ENCODE assay signal across 1 cellular context in the genomic region with DNA sequence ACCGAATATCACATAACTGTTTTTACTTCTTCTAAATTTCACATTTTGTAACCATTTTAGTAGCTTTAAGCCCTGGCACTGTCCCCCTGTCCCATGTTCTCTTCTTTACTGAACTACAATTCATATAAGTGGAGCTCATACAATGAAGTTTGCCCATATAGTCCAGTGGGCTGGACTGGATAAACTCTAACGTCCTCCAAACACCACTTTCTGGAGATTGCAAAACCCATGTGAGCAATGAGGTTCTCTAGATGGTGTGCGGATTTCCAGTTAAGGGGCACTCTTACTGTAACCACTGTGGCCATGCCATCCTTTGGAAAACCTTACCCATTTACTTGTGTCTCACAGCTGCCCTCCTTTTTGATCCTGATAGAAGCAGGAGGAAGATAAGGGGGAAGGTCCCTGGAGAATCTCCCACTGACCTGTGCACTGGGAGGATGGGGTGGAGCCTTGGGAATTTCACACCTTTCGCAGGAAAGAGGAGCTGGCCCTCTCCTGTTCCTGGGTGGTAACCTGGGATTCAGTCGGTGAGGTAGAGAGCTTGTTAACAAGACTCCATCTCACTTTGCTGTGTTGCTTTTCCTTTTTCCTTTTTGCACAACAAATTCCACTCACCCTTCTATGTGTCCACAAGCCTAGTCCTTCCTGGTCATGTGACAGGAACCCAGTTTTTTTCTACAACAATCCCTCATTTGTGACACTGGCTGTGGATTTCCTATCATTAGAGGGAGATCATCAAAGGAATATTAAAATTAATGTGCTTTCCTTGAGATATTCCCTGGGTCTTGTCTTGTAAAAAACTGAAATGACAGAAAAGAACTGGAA.
TF ChIP-seq lines count a peak whose summit lies in the region.

No MANE protein-coding gene starts in this region.

TF ChIP-seq in GM23338, 12 proteins besides CTCF, POLR2A, EP300 and RAD21 (continued from another document):
- TF ChIP-seq, protein P1, sequence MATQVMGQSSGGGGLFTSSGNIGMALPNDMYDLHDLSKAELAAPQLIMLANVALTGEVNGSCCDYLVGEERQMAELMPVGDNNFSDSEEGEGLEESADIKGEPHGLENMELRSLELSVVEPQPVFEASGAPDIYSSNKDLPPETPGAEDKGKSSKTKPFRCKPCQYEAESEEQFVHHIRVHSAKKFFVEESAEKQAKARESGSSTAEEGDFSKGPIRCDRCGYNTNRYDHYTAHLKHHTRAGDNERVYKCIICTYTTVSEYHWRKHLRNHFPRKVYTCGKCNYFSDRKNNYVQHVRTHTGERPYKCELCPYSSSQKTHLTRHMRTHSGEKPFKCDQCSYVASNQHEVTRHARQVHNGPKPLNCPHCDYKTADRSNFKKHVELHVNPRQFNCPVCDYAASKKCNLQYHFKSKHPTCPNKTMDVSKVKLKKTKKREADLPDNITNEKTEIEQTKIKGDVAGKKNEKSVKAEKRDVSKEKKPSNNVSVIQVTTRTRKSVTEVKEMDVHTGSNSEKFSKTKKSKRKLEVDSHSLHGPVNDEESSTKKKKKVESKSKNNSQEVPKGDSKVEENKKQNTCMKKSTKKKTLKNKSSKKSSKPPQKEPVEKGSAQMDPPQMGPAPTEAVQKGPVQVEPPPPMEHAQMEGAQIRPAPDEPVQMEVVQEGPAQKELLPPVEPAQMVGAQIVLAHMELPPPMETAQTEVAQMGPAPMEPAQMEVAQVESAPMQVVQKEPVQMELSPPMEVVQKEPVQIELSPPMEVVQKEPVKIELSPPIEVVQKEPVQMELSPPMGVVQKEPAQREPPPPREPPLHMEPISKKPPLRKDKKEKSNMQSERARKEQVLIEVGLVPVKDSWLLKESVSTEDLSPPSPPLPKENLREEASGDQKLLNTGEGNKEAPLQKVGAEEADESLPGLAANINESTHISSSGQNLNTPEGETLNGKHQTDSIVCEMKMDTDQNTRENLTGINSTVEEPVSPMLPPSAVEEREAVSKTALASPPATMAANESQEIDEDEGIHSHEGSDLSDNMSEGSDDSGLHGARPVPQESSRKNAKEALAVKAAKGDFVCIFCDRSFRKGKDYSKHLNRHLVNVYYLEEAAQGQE (IDR thresholded peaks at IDR 0.05; ENCODE audit: unreplicated experiment): no peak
- TF ChIP-seq ZNF331 (CRISPR knock-in tag; IDR thresholded peaks at IDR 0.05; ENCODE audit: low read depth): no peak
- no peak for TF ChIP-seq STAT1 (IDR thresholded peaks at IDR 0.05; ENCODE audit: unreplicated experiment)
- TF ChIP-seq JUNB (IDR thresholded peaks at IDR 0.05; ENCODE audit: unreplicated experiment): no peak
- TF ChIP-seq EZH2 (IDR thresholded peaks at IDR 0.05; ENCODE audit: low read depth, unreplicated experiment): no peak
- TF ChIP-seq EZH2phosphoT487 (IDR thresholded peaks at IDR 0.05; ENCODE audit: unreplicated experiment): no peak
- no peak for TF ChIP-seq ZNF114 (CRISPR knock-in tag; IDR thresholded peaks at IDR 0.05)
- TF ChIP-seq CREB1 (CRISPR knock-in tag; IDR thresholded peaks at IDR 0.05; ENCODE audit: low read depth): no peak
- TF ChIP-seq NANOG (IDR thresholded peaks at IDR 0.05; ENCODE audit: borderline replicate concordance): no peak
